In the genomic region with DNA sequence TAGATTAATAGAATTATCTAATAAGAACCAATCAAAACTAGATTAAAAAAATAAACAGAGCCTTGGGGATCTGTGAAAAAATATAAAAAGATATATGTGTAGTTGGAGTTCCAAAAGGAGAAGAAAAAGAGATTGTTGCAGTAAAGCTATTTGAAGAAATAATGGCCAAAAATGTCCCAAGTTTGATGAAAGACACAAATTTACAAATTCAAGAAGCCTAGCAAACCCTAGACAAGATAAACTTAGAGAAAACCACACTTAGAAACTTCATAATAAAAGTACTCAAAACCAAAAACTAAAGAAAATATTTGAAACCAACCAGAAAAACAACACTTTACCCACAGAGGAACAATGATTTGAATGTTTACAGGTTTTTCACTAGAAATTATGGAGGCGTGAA, we compare ENCODE assay signal across 32 cellular contexts.
"Had no signal": no experiment of that assay in that cellular context is flagged by ENCODE, and none has a peak within 500 bp of the region (broad histone marks: within the 10 kb centered on the region; RNA-seq: fewer than 3 reads in every experiment).

No MANE protein-coding gene starts in this region.

- FAIRE-seq: astrocyte, bronchial epithelial cell had no signal

- H3K4me3 ChIP-seq: adrenal gland, ascending aorta, body of pancreas, breast epithelium, cardiac muscle cell had no signal

- H3K4me1 ChIP-seq: adrenal gland, ascending aorta, body of pancreas, breast epithelium had no signal

- ATAC-seq: activated naive CD4-positive, alpha-beta T cell treated with anti-CD3 and anti-CD28 coated beads, Interleukin-2, amount 50 U/mL, for 72 hours; activated naive CD8-positive, alpha-beta T cell treated with anti-CD3 and anti-CD28 coated beads, Interleukin-2, amount 50 U/mL, for 24 hours; activated T-cell treated with anti-CD3 and anti-CD28 coated beads, Interleukin-2, amount 50 U/mL, for 4 hours; activated T-cell treated with anti-CD3 and anti-CD28 coated beads, Interleukin-2, amount 50 U/mL, for 72 hours; activated T-helper 17 cell treated with anti-CD3 and anti-CD28 coated beads, Interleukin-2, amount 50 U/mL, for 72 hours; body of pancreas had no signal

- DNase-seq: activated effector memory CD4-positive, alpha-beta T cell treated with anti-CD3 and anti-CD28 coated beads, Interleukin-2, amount 50 U/mL, for 16 hours; activated effector memory CD4-positive, alpha-beta T cell treated with Interleukin-2 at 50 U/mL for 16 hours; activated gamma-delta T cell; activated gamma-delta T cell treated with Interleukin-2 at 50 U/mL for 16 hours; activated naive CD4-positive, alpha-beta T cell; activated naive CD4-positive, alpha-beta T cell treated with anti-CD3 and anti-CD28 coated beads for 36 hours; activated naive CD4-positive, alpha-beta T cell treated with anti-CD3 and anti-CD28 coated beads, Interleukin-2, amount 10 ng/mL, durations not matched to agents 7 days and 5 days; activated naive CD4-positive, alpha-beta T cell treated with anti-CD3 and anti-CD28 coated beads, Interleukin-2, amount 50 U/mL, for 16 hours; activated naive CD4-positive, alpha-beta T cell treated with Interleukin-2 at 50 U/mL for 16 hours; activated naive CD8-positive, alpha-beta T cell treated with anti-CD3 and anti-CD28 coated beads for 36 hours; activated naive CD8-positive, alpha-beta T cell treated with anti-CD3 and anti-CD28 coated beads, Interleukin-2, amount 10 ng/mL, durations not matched to agents 7 days and 5 days; activated naive CD8-positive, alpha-beta T cell treated with anti-CD3 and anti-CD28 coated beads, Interleukin-2, amount 50 U/mL, for 24 hours; activated T-cell treated with anti-CD3 and anti-CD28 coated beads, Interleukin-2, amount 50 U/mL, for 4 hours; activated T-cell treated with anti-CD3 and anti-CD28 coated beads, Interleukin-2, amount 50 U/mL, for 48 hours; activated T-cell treated with anti-CD3 and anti-CD28 coated beads, Interleukin-2, amount 50 U/mL, for 72 hours; adrenal gland; amniotic stem cell; amygdala; anterior cingulate cortex; aorta; body of pancreas; brain microvascular endothelial cell; caudate nucleus; central memory CD4-positive, alpha-beta T cell; cerebellar nuclear complex had no signal

- H3K9me3 ChIP-seq: adrenal gland, body of pancreas had no signal

- H3K27ac ChIP-seq: adrenal gland, ascending aorta, body of pancreas, brain microvascular endothelial cell, breast epithelium, cardiac muscle cell had no signal

- H3K36me3 ChIP-seq: adrenal gland, ascending aorta, brain microvascular endothelial cell, breast epithelium, cardiac muscle cell had no signal
